16 cellular contexts compared by ENCODE assay signal in genomic region chr1:77134359-77134758, GRCh38.
DNase-seq lines count a peak whose midpoint lies in the region; FAIRE-seq and TF ChIP-seq lines count a peak whose summit lies in the region.
"Had no signal": no experiment of that assay in that cellular context is flagged by ENCODE, and none has a peak within 500 bp of the region (broad histone marks: within the 10 kb centered on the region; RNA-seq: fewer than 3 reads in every experiment).

No MANE protein-coding gene starts in this region.

- TF ChIP-seq CTCF in choroid plexus epithelial cell (conservative IDR thresholded peaks at IDR 0.05; ENCODE audit: low read depth, low read length) (no peak), liver (IDR thresholded peaks at IDR 0.05; ENCODE audit: low read depth, low read length, missing input control) (no peak), Peyer's patch (IDR thresholded peaks at IDR 0.05) (no peak)

- TF ChIP-seq RAD21 in liver (IDR thresholded peaks at IDR 0.05), result no peak

- H3K27me3 ChIP-seq in liver (ENCODE audit: control insufficient read depth in 4 of 4, insufficient read depth in 4 of 4, low read length in 3 of 4) (no peaks in the 10 kb centered on the region), Peyer's patch (no peaks in the 10 kb centered on the region)
- no peaks in the 10 kb centered on the region for H3K27me3 ChIP-seq in effector memory CD4-positive, alpha-beta T cell (replicated peaks; ENCODE audit: control insufficient read depth, insufficient read depth, low read length, poor library complexity, severe bottlenecking)
- H3K27me3 ChIP-seq: BE2C had no signal

- H3K4me3 ChIP-seq in choroid plexus epithelial cell (ENCODE audit: low read depth, low read length) (no peak overlapping the region), liver (ENCODE audit: low read depth in 1 of 3, low read length in 3 of 3) (no peak overlapping the region), Peyer's patch (no peak overlapping the region)
- H3K4me3 ChIP-seq in effector memory CD4-positive, alpha-beta T cell (ENCODE audit: insufficient read depth, low read depth, low read length, poor library complexity, severe bottlenecking), result no peak overlapping the region
- H3K4me3 ChIP-seq: A549 had no signal

- TF ChIP-seq POLR2A in H54 (IDR thresholded peaks at IDR 0.05; ENCODE audit: low read depth, low read length) (no peak), Peyer's patch (IDR thresholded peaks at IDR 0.05) (no peak)

- H3K9me3 ChIP-seq in liver (ENCODE audit: control insufficient read depth in 4 of 4, low read length in 3 of 4) (no peaks in the 10 kb centered on the region), Peyer's patch (no peaks in the 10 kb centered on the region)
- H3K9me3 ChIP-seq in effector memory CD4-positive, alpha-beta T cell (ENCODE audit: control insufficient read depth, low read length), result no peaks in the 10 kb centered on the region
- H3K9me3 ChIP-seq: A549, BE2C had no signal

- H3K4me1 ChIP-seq in liver (ENCODE audit: control insufficient read depth in 4 of 4, insufficient read depth in 4 of 4, low read length in 3 of 4), result peaks cover 0 to 10% (median 6%) of the 10 kb centered on the region in 4 donors
- H3K4me1 ChIP-seq in Peyer's patch, result no peaks in the 10 kb centered on the region
- H3K4me1 ChIP-seq in effector memory CD4-positive, alpha-beta T cell (ENCODE audit: control insufficient read depth, insufficient read depth, low read length, poor library complexity, severe bottlenecking), result no peaks in the 10 kb centered on the region
- H3K4me1 ChIP-seq: A549, BE2C had no signal

- peak; percentile 67 for FAIRE-seq in H54 (lab: Jason Lieb, UNC)
- FAIRE-seq: A549 had no signal

- WGBS in liver, result 56% methylated on average over 2 of the region's 2 CpGs

- DNase-seq in AG08395 (ENCODE audit: low spot score) (peak; percentile 3), H54 (ENCODE audit: insufficient read length, low spot score) (no peak), choroid plexus epithelial cell (ENCODE audit: low read depth) (peak; percentile 27), SHP77 (lab: John Stamatoyannopoulos, UW) (no peak), Peyer's patch (no peak), pons (ENCODE audit: low spot score) (no peak)
- DNase-seq in effector memory CD4-positive, alpha-beta T cell, result no peak
- DNase-seq: BE2C; CD4-positive, alpha-beta memory T cell; KG1; NCI-H1105; NCI-H1694 treated with DMSO at 0.1 percent for 48 hours; NCI-H748 treated with DMSO at 0.1 percent for 48 hours; SHP77 treated with DMSO at 0.1 percent for 48 hours had no signal

- H3K36me3 ChIP-seq in liver (ENCODE audit: control insufficient read depth in 4 of 4, insufficient read depth in 3 of 4, low read depth in 1 of 4, low read length in 3 of 4) (no peaks in the 10 kb centered on the region), Peyer's patch (no peaks in the 10 kb centered on the region)
- no peaks in the 10 kb centered on the region for H3K36me3 ChIP-seq in effector memory CD4-positive, alpha-beta T cell (ENCODE audit: control insufficient read depth, insufficient read depth, low read length)
- H3K36me3 ChIP-seq: BE2C had no signal

- H3K9ac ChIP-seq in liver (ENCODE audit: low read depth in 1 of 2, low read length in 2 of 2), result no peak overlapping the region

- H3K27ac ChIP-seq in liver (ENCODE audit: low read depth in 1 of 2, low read length in 2 of 2) (no peak overlapping the region), Peyer's patch (no peak overlapping the region)
- no peak overlapping the region for H3K27ac ChIP-seq in effector memory CD4-positive, alpha-beta T cell (ENCODE audit: insufficient read depth, low read length, poor library complexity, severe bottlenecking)
- H3K27ac ChIP-seq: A549 had no signal

TF ChIP-seq in liver, 16 proteins besides CTCF, POLR2A, EP300 and RAD21:
- TF ChIP-seq JUND (IDR thresholded peaks at IDR 0.05), result peak in 1 of 2 donors; percentile 13
- TF ChIP-seq ZBTB33 (IDR thresholded peaks at IDR 0.05), result no peak
- TF ChIP-seq HNF4A (conservative IDR thresholded peaks at IDR 0.05), result peak; percentile 29 to 35
- no peak for TF ChIP-seq REST (IDR thresholded peaks at IDR 0.05)
- peak; percentile 74 for TF ChIP-seq SP1 (IDR thresholded peaks at IDR 0.05)
- TF ChIP-seq NR2F2 (IDR thresholded peaks at IDR 0.05), result no peak
- TF ChIP-seq RXRA (IDR thresholded peaks at IDR 0.05), result peak; percentile 54 to 55
TF ChIP-seq in liver: peak in this region for 4.

Comparison
In these comparisons a context has a peak if more than half of its experiments do, and no peak if none do; other contexts are left out.
1. DNase-seq: peak in AG08395 (single experiment) and choroid plexus epithelial cell (single experiment); none in H54 (single experiment), SHP77 (0 of 2), Peyer's patch (0 of 3), pons (single experiment) and effector memory CD4-positive, alpha-beta T cell (0 of 3).